9 cellular contexts compared by ENCODE assay signal in the genomic region with DNA sequence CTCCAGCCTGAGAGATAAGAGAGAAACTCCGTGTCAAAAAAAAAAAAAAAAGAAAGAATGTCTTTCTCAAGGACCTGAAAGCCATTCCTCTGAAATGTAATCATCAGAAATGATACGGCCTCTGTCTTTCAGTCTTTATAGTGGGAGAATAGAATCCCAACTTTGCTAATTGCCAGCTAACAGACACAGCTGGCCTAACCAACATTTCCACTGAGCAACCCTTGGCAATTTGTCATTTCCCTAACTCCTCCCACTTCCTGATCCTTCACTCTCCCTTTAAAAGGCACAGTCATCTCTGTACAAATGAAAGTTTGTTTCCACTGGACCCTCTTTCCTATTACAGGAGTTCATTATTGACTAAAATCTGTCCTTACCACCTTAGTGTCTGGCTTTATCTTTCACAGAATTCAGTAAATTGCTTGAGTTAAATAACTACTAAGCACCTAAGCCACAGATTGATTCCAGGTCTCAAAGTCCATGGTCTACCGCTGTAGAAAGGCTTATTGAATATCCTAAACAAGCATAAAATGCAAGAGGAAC. TPM values are rescaled to one million over a fixed set of nuclear protein-coding genes. Genes with fewer than 3 reads are reported as not detected.
DNase-seq lines count a peak whose midpoint lies in the region; ATAC-seq, FAIRE-seq and TF ChIP-seq lines count a peak whose summit lies in the region.
"Had no signal": no experiment of that assay in that cellular context is flagged by ENCODE, and none has a peak within 500 bp of the region (broad histone marks: within the 10 kb centered on the region; RNA-seq: fewer than 3 reads in every experiment).

No MANE protein-coding gene starts in this region.

- no peak overlapping the region for H2BK15ac ChIP-seq in H9 (ENCODE audit: low read depth, low read length)

- POLR2A ChIA-PET in PC-9 (lab: Charles Lee; ENCODE audit: unreplicated experiment) (no interaction called here), endothelial cell of umbilical vein (lab: Charles Lee) (no interaction called here)

- no peak overlapping the region for H2BK20ac ChIP-seq in H9 (ENCODE audit: low read depth, low read length, poor library complexity, severe bottlenecking)

- no peak overlapping the region for H3T11ph ChIP-seq in H9 (ENCODE audit: low read length)

- H3K27ac Mint-ChIP-seq in activated naive CD4-positive, alpha-beta T cell treated with anti-CD3 and anti-CD28 coated beads, Interleukin-2, amount 10 ng/mL, durations not matched to agents 7 days and 5 days: peak overlapping the region; percentile 13
- H3K27ac Mint-ChIP-seq in stimulated activated naive CD8-positive, alpha-beta T cell treated with anti-CD3 and anti-CD28 coated beads, Interleukin-15, amount 100 ng/mL, for 72 hours: peak overlapping the region in 1 of 2 donors; percentile 26
- H3K27ac Mint-ChIP-seq in H9: no peak overlapping the region

- H3K9me3 Mint-ChIP-seq in activated naive CD4-positive, alpha-beta T cell treated with anti-CD3 and anti-CD28 coated beads, Interleukin-2, amount 10 ng/mL, durations not matched to agents 7 days and 5 days: peaks cover 14% of the 10 kb centered on the region
- peaks cover 5 to 8% of the 10 kb centered on the region in 2 donors for H3K9me3 Mint-ChIP-seq in stimulated activated naive CD8-positive, alpha-beta T cell treated with anti-CD3 and anti-CD28 coated beads, Interleukin-15, amount 100 ng/mL, for 72 hours
- peaks cover 10 to 14% of the 10 kb centered on the region in 2 experiments for H3K9me3 Mint-ChIP-seq in H9

- H3K4me1 ChIP-seq in PC-9 (replicated peaks; ENCODE audit: insufficient read depth) (peaks cover 16% of the 10 kb centered on the region), endothelial cell of umbilical vein (ENCODE audit: control insufficient read depth, extremely low read depth, insufficient read depth, low read length) (peaks cover 16% of the 10 kb centered on the region), H9 (ENCODE audit: insufficient read depth, low read length) (0 out of 2 replicates have a peak, but pooled peaks cover 3% of the 10 kb centered on the region)

- no peak overlapping the region for H3K27ac ChIP-seq in PC-9
- peak overlapping the region; percentile 44 for H3K27ac ChIP-seq in endothelial cell of umbilical vein (ENCODE audit: insufficient read depth, low read depth, low read length)
- no peak overlapping the region for H3K27ac ChIP-seq in H9 (ENCODE audit: insufficient read length, low read depth, low read length)

- peak; percentile 47 for ATAC-seq in stimulated activated naive CD8-positive, alpha-beta T cell treated with anti-CD3 and anti-CD28 coated beads, Interleukin-15, amount 100 ng/mL, for 72 hours
- no peak for ATAC-seq in HG03571 (IDR thresholded peaks at IDR 0.05; ENCODE audit: unreplicated experiment)

- H3F3A ChIP-seq in PC-9 (ENCODE audit: insufficient read depth, low read depth): no peaks in the 10 kb centered on the region

- H3K36me3 Mint-ChIP-seq in activated naive CD4-positive, alpha-beta T cell treated with anti-CD3 and anti-CD28 coated beads, Interleukin-2, amount 10 ng/mL, durations not matched to agents 7 days and 5 days: peaks cover 14% of the 10 kb centered on the region
- peaks cover 6 to 10% (median 10%) of the 10 kb centered on the region in 3 experiments for H3K36me3 Mint-ChIP-seq in H9 (ENCODE audit: insufficient read depth in 1 of 3, low read depth in 3 of 3)

- H3K9me2 ChIP-seq in PC-9 (ENCODE audit: insufficient read depth): no peaks in the 10 kb centered on the region

- H3K4ac ChIP-seq in H9 (ENCODE audit: low read depth, low read length): no peak overlapping the region

- no TSS peak for BruUV-seq in PC-9 (replicated peaks; lab: Mats Ljungman, UMichigan)
- no TSS peak for BruUV-seq in endothelial cell of umbilical vein (replicated peaks; lab: Mats Ljungman, UMichigan)

- peak; percentile 48 for FAIRE-seq in endothelial cell of umbilical vein (lab: Jason Lieb, UNC)

- H3K4me1 Mint-ChIP-seq in activated naive CD4-positive, alpha-beta T cell treated with anti-CD3 and anti-CD28 coated beads, Interleukin-2, amount 10 ng/mL, durations not matched to agents 7 days and 5 days: peaks cover 31% of the 10 kb centered on the region
- H3K4me1 Mint-ChIP-seq in stimulated activated naive CD8-positive, alpha-beta T cell treated with anti-CD3 and anti-CD28 coated beads, Interleukin-15, amount 100 ng/mL, for 72 hours: peaks cover 33% of the 10 kb centered on the region
- peaks cover 12 to 17% of the 10 kb centered on the region in 2 experiments for H3K4me1 Mint-ChIP-seq in H9

- no peaks in the 10 kb centered on the region for H3K36me3 ChIP-seq in PC-9 (ENCODE audit: low read depth)
- no peaks in the 10 kb centered on the region for H3K36me3 ChIP-seq in endothelial cell of umbilical vein (ENCODE audit: control insufficient read depth in 2 of 2, extremely low read depth in 1 of 2, insufficient read depth in 2 of 2, low read length in 2 of 2)

- no CpG with 5 or more reads among the region's 3 CpGs for WGBS in H9 (ENCODE audit: extremely low coverage, insufficient read length, low lambda C conversion rate)

- H3K18ac ChIP-seq in H9 (ENCODE audit: insufficient read length, low read depth, low read length): no peak overlapping the region

- H3K4me3 ChIP-seq in PC-9 (no peak overlapping the region), endothelial cell of umbilical vein (replicated peaks in 1 of 3; ENCODE audit: insufficient read depth in 1 of 3, low read depth in 1 of 3, low read length in 3 of 3) (no peak overlapping the region)

- peaks cover 10% of the 10 kb centered on the region for H3K23me2 ChIP-seq in H9 (ENCODE audit: insufficient read length, low read depth, low read length, poor library complexity, severe bottlenecking)

- H3K23ac ChIP-seq in H9 (ENCODE audit: insufficient read length, low read depth, low read length): no peak overlapping the region

- no peak for DNase-seq in activated naive CD4-positive, alpha-beta T cell treated with anti-CD3 and anti-CD28 coated beads, Interleukin-2, amount 10 ng/mL, durations not matched to agents 7 days and 5 days
- no peak for DNase-seq in activated naive CD4-positive, alpha-beta T cell treated with Interleukin-2 at 50 U/mL for 16 hours
- DNase-seq in PC-9 (no peak), endothelial cell of umbilical vein (ENCODE audit: low read depth, low spot score) (peak; percentile 78), H9 (no peak), nucleus accumbens (lab: John Stamatoyannopoulos, UW) (no peak)
- DNase-seq in stimulated activated naive CD8-positive, alpha-beta T cell treated with anti-CD3 and anti-CD28 coated beads, Interleukin-15, amount 100 ng/mL, for 72 hours: peak in 1 of 2 donors; percentile 26
- DNase-seq: stimulated activated CD4-positive, alpha-beta T cell treated with anti-CD3 and anti-CD28 coated beads, Interleukin-2, amount 100 ng/mL, for 48 hours had no signal

- H3K56ac ChIP-seq in H9 (ENCODE audit: insufficient read length, low read depth, low read length): no peak overlapping the region

- intact Hi-C loops in PC-9 (cut with micrococcal nuclease; ENCODE audit: unreplicated experiment): no loop called here
- intact Hi-C loops in endothelial cell of umbilical vein (cut with micrococcal nuclease): no loop called here

- H4K91ac ChIP-seq in H9 (ENCODE audit: insufficient read length, low read depth, low read length): no peak overlapping the region

- H3K79me2 ChIP-seq in PC-9 (ENCODE audit: low read depth): peaks cover 6% of the 10 kb centered on the region
- H3K79me2 ChIP-seq in endothelial cell of umbilical vein (ENCODE audit: control insufficient read depth, insufficient read depth, low read length): no peaks in the 10 kb centered on the region
- H3K79me2 ChIP-seq in H9 (ENCODE audit: insufficient read depth, low read length): no peaks in the 10 kb centered on the region; the same call in 1 of the 2 replicates

- no peak overlapping the region for H3K14ac ChIP-seq in H9 (ENCODE audit: insufficient read depth, low read length)

- TF ChIP-seq POLR2A in endothelial cell of umbilical vein (IDR thresholded peaks at IDR 0.05; ENCODE audit: low read depth, low read length): peak; percentile 23

- H3K27me3 Mint-ChIP-seq in activated naive CD4-positive, alpha-beta T cell treated with anti-CD3 and anti-CD28 coated beads, Interleukin-2, amount 10 ng/mL, durations not matched to agents 7 days and 5 days: peaks cover 12% of the 10 kb centered on the region
- H3K27me3 Mint-ChIP-seq in stimulated activated naive CD8-positive, alpha-beta T cell treated with anti-CD3 and anti-CD28 coated beads, Interleukin-15, amount 100 ng/mL, for 72 hours: no peaks in the 10 kb centered on the region
- H3K27me3 Mint-ChIP-seq in H9 (ENCODE audit: low read depth): no peaks in the 10 kb centered on the region; the same call in 1 of the 2 replicates

- no peak overlapping the region for H2AK5ac ChIP-seq in H9 (ENCODE audit: insufficient read length, low read length)

- H3K9me3 ChIP-seq in PC-9 (ENCODE audit: insufficient read depth, low read depth) (peaks cover 6% of the 10 kb centered on the region), endothelial cell of umbilical vein (replicated peaks; ENCODE audit: control insufficient read depth, insufficient read depth, low read length) (peaks cover 3% of the 10 kb centered on the region), H9 (ENCODE audit: control insufficient read depth, low read depth, low read length) (peaks cover 14% of the 10 kb centered on the region)

- H3K79me1 ChIP-seq in H9 (ENCODE audit: insufficient read depth, low read depth, low read length, poor library complexity, severe bottlenecking): no peaks in the 10 kb centered on the region

- H3K9me1 ChIP-seq in endothelial cell of umbilical vein (replicated peaks; ENCODE audit: control insufficient read depth, extremely low read depth, insufficient read depth, low read length): no peaks in the 10 kb centered on the region

- CTCF ChIA-PET in activated naive CD4-positive, alpha-beta T cell treated with anti-CD3 and anti-CD28 coated beads, Interleukin-2, amount 10 ng/mL, durations not matched to agents 7 days and 5 days (lab: Charles Lee): interaction anchor here (0.7 to 1.0 kb wide), 2 partner anchors 12 to 36 kb away, joined by 3 read pairs; no protein-coding TSS in a partner anchor
- CTCF ChIA-PET in PC-9 (lab: Charles Lee) (no interaction called here), endothelial cell of umbilical vein (lab: Charles Lee) (interaction anchor here (1.0 to 1.2 kb wide), 2 partner anchors 18 to 39 kb away, joined by 3 to 4 read pairs; no protein-coding TSS in a partner anchor)

- H2BK120ac ChIP-seq in H9 (ENCODE audit: low read depth, low read length, poor library complexity, severe bottlenecking): no peak overlapping the region

- H2AFZ ChIP-seq in PC-9: peak overlapping the region; percentile 64; the same call in 1 of the 2 replicates
- H2AFZ ChIP-seq in endothelial cell of umbilical vein (ENCODE audit: low read depth, low read length): peak overlapping the region; percentile 54
- H2AFZ ChIP-seq in H9 (ENCODE audit: low read length): no peak overlapping the region

- H4K20me1 ChIP-seq in PC-9 (ENCODE audit: insufficient read depth): no peaks in the 10 kb centered on the region
- H4K20me1 ChIP-seq in endothelial cell of umbilical vein (replicated peaks; ENCODE audit: control insufficient read depth, extremely low read depth, insufficient read depth, low read length): no peaks in the 10 kb centered on the region
- no peaks in the 10 kb centered on the region for H4K20me1 ChIP-seq in H9 (ENCODE audit: control insufficient read depth, insufficient read depth, insufficient read length)

- H4K8ac ChIP-seq in H9 (replicated peaks; ENCODE audit: insufficient read length, low read depth, low read length): no peak overlapping the region

- no peak overlapping the region for H3K4me3 Mint-ChIP-seq in activated naive CD4-positive, alpha-beta T cell treated with anti-CD3 and anti-CD28 coated beads, Interleukin-2, amount 10 ng/mL, durations not matched to agents 7 days and 5 days
- peak overlapping the region in 1 of 2 donors; percentile 20 for H3K4me3 Mint-ChIP-seq in stimulated activated naive CD8-positive, alpha-beta T cell treated with anti-CD3 and anti-CD28 coated beads, Interleukin-15, amount 100 ng/mL, for 72 hours
- H3K4me3 Mint-ChIP-seq in H9: no peak overlapping the region

- no peak overlapping the region for H2BK12ac ChIP-seq in H9 (ENCODE audit: insufficient read length, low read depth, low read length)

- dilution Hi-C loops in endothelial cell of umbilical vein (cut with MboI; ENCODE audit: extremely low pct_ligation_motif_present, low sequenced_read_pairs): no loop called here

- no peak overlapping the region for H4K5ac ChIP-seq in H9 (ENCODE audit: insufficient read length, low read depth, low read length)

- no peak overlapping the region for H2BK5ac ChIP-seq in H9 (ENCODE audit: insufficient read length, low read length)

- TF ChIP-seq CTCF in PC-9 (conservative IDR thresholded peaks at IDR 0.05) (no peak), endothelial cell of umbilical vein (IDR thresholded peaks at IDR 0.05; ENCODE audit: extremely low read depth in 1 of 2, insufficient read depth in 1 of 2, low read depth in 1 of 2, low read length in 2 of 2) (no peak), H9 (conservative IDR thresholded peaks at IDR 0.05) (no peak)

- H3K9ac ChIP-seq in endothelial cell of umbilical vein (replicated peaks; ENCODE audit: extremely low read depth, insufficient read depth, low read length): no peak overlapping the region
- H3K9ac ChIP-seq in H9 (ENCODE audit: extremely low read depth, insufficient read length, low read length): no peak overlapping the region

- no peak overlapping the region for H3K4me2 ChIP-seq in PC-9
- H3K4me2 ChIP-seq in endothelial cell of umbilical vein (ENCODE audit: insufficient read depth, low read length): peak overlapping the region; percentile 54
- H3K4me2 ChIP-seq in H9 (ENCODE audit: insufficient read depth, insufficient read length, low read length): no peak overlapping the region

- H3K27me3 ChIP-seq in PC-9 (ENCODE audit: insufficient read depth, low read depth) (no peaks in the 10 kb centered on the region), endothelial cell of umbilical vein (ENCODE audit: control insufficient read depth in 2 of 2, insufficient read depth in 2 of 2, low read length in 2 of 2) (no peaks in the 10 kb centered on the region), H9 (ENCODE audit: insufficient read depth, low read length) (no peaks in the 10 kb centered on the region)

RNA-seq across cellular contexts. Expression of gene CBR1, which starts 4.3 kb away (rescaled TPM):
- total RNA-seq in PC-9 (2021): 80.2 and 89.7 TPM in 2 replicates
- 37.2 and 41.3 TPM in 2 replicates for total RNA-seq in endothelial cell of umbilical vein
- 124 and 164 TPM in 2 replicates for polyA plus RNA-seq in endothelial cell of umbilical vein
- polyA plus RNA-seq in endothelial cell of umbilical vein (2011; cell fraction: cytosol; rRNA removed): 68.9 and 77.6 TPM in 2 replicates
- 27.9 and 28.0 TPM in 2 replicates for polyA plus RNA-seq in endothelial cell of umbilical vein (2011; cell fraction: nucleus; rRNA removed)
- polyA plus RNA-seq in endothelial cell of umbilical vein (2012): 42.1 and 46.3 TPM in 2 replicates
- polyA minus RNA-seq in endothelial cell of umbilical vein: 32.2 and 43.4 TPM in 2 replicates
- 87.5 TPM for polyA minus RNA-seq in endothelial cell of umbilical vein (2011; cell fraction: cytosol; rRNA and poly(A)+ RNA removed)
- 5.2 and 10.6 TPM in 2 replicates for polyA minus RNA-seq in endothelial cell of umbilical vein (2011; cell fraction: nucleus; rRNA and poly(A)+ RNA removed)
- 5.7 and 7.1 TPM in 2 replicates for total RNA-seq in H9 (2021)

RNA-seq across cellular contexts. Expression of gene SETD4, which starts 5.2 kb away (rescaled TPM):
- total RNA-seq in PC-9 (2021) (24.2 and 27.3 TPM in 2 replicates), endothelial cell of umbilical vein (19.6 and 25.1 TPM in 2 replicates), H9 (2021) (49.9 and 52.5 TPM in 2 replicates)
- polyA plus RNA-seq in endothelial cell of umbilical vein: 12.0 and 13.0 TPM in 2 replicates
- polyA plus RNA-seq in endothelial cell of umbilical vein (2011; cell fraction: cytosol; rRNA removed): 11.1 and 12.5 TPM in 2 replicates
- polyA plus RNA-seq in endothelial cell of umbilical vein (2011; cell fraction: nucleus; rRNA removed): 29.1 and 33.1 TPM in 2 replicates
- polyA plus RNA-seq in endothelial cell of umbilical vein (2012): 11.7 and 15.8 TPM in 2 replicates
- polyA minus RNA-seq in endothelial cell of umbilical vein: 16.9 and 17.8 TPM in 2 replicates
- 7.6 TPM for polyA minus RNA-seq in endothelial cell of umbilical vein (2011; cell fraction: cytosol; rRNA and poly(A)+ RNA removed)
- 11.6 and 24.5 TPM in 2 replicates for polyA minus RNA-seq in endothelial cell of umbilical vein (2011; cell fraction: nucleus; rRNA and poly(A)+ RNA removed)
